Comparison of ENCODE assay signal across 19 cellular contexts in the genomic region with DNA sequence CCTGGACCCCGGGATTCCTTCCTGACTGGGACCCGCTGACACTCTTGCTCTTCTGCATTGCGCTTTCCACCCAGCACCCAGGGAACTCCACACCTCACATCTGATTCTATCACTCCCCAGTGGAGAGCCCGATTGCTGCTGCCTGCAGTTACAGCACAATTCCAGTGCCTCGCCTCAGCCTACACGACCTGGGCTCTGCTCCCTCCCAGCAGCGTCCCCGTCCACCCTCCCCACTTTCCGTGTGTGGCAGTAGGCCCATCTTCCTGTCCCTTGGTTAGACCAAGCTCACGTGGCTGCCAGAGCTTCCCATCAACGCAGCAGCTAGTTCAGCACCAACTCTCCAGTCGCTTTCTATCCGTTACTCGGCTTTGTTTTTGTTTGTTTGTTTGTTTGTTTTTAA.
"Had no signal": no experiment of that assay in that cellular context is flagged by ENCODE, and none has a peak within 500 bp of the region (broad histone marks: within the 10 kb centered on the region; RNA-seq: fewer than 3 reads in every experiment).

No MANE protein-coding gene starts in this region.

- H3K27me3 ChIP-seq: stomach, transverse colon had no signal

- H3K4me1 Mint-ChIP-seq: immature natural killer cell; naive thymus-derived CD8-positive, alpha-beta T cell had no signal

- H3K27ac Mint-ChIP-seq: immature natural killer cell had no signal

- FAIRE-seq: frontal cortex, keratinocyte, small intestine had no signal

- H3K79me2 ChIP-seq: parathyroid adenoma had no signal

- H3K4me1 ChIP-seq: parathyroid adenoma, transverse colon had no signal

- H3K4me3 Mint-ChIP-seq: immature natural killer cell; naive thymus-derived CD8-positive, alpha-beta T cell had no signal

- H3K36me3 Mint-ChIP-seq: immature natural killer cell; naive thymus-derived CD8-positive, alpha-beta T cell had no signal

- H3K36me3 ChIP-seq: stomach, thoracic aorta, transverse colon had no signal

- H3K4me3 ChIP-seq: coronary artery, dorsolateral prefrontal cortex, mucosa of descending colon, stomach, thoracic aorta, transverse colon had no signal

- H3K9me3 ChIP-seq: mucosa of descending colon, stomach, thoracic aorta had no signal

- ATAC-seq: left colon; mucosa of descending colon; naive thymus-derived CD8-positive, alpha-beta T cell had no signal

- H2AFZ ChIP-seq: parathyroid adenoma had no signal

- H3K9ac ChIP-seq: parathyroid adenoma had no signal

- DNase-seq: central memory CD4-positive, alpha-beta T cell; dorsolateral prefrontal cortex; effector CD8-positive, alpha-beta T cell; immature natural killer cell; left colon; mammary epithelial cell; mucosa of descending colon; naive thymus-derived CD8-positive, alpha-beta T cell; small intestine; stimulated activated CD4-positive, alpha-beta T cell treated with anti-CD3 and anti-CD28 coated beads, Interleukin-12 subunit alpha, Interleukin-12 subunit beta, amount 100 ng/mL, for 4 hours; stimulated activated naive CD4-positive, alpha-beta T cell; stomach; substantia nigra; transverse colon had no signal

- H3K27ac ChIP-seq: coronary artery, dorsolateral prefrontal cortex, parathyroid adenoma, stomach, thoracic aorta, transverse colon had no signal
